8 cellular contexts compared by ENCODE assay signal in genomic region chr12:94100990-94101901, GRCh38. TPM values are rescaled to one million over a fixed set of nuclear protein-coding genes. Genes with fewer than 3 reads are reported as not detected.
DNase-seq lines count a peak whose midpoint lies in the region; ATAC-seq and TF ChIP-seq lines count a peak whose summit lies in the region.

No MANE protein-coding gene starts in this region.

- H3K36me3 ChIP-seq in rectal smooth muscle tissue (ENCODE audit: control insufficient read depth, insufficient read depth, low read length) = no peaks in the 10 kb centered on the region
- no peaks in the 10 kb centered on the region for H3K36me3 ChIP-seq in uterus

- TF ChIP-seq POLR2A in uterus (IDR thresholded peaks at IDR 0.05) = no peak

- peaks cover 33% of the 10 kb centered on the region for H3K27me3 Mint-ChIP-seq in T-helper 17 cell

- intact Hi-C loops in uterus (cut with DNase I; ENCODE audit: low total_unique reads) = loop anchor here (2.0 to 10.0 kb wide), 3 partner anchors 326 to 599 kb away; no protein-coding TSS in a partner anchor

- H3K27ac ChIP-seq in rectal smooth muscle tissue (ENCODE audit: low read depth, low read length) = no peak overlapping the region
- H3K27ac ChIP-seq in uterus = peak overlapping the region; percentile 56

- peak; percentile 60 for ATAC-seq in HG02610 (IDR thresholded peaks at IDR 0.05; ENCODE audit: unreplicated experiment)
- peak; percentile 83 for ATAC-seq in T-helper 17 cell

- H3K36me3 Mint-ChIP-seq in T-helper 17 cell (ENCODE audit: low read depth) = peaks cover 2% of the 10 kb centered on the region

- H3K4me3 Mint-ChIP-seq in T-helper 17 cell = peak overlapping the region; percentile 91

- no peaks in the 10 kb centered on the region for H3K27me3 ChIP-seq in rectal smooth muscle tissue (ENCODE audit: control insufficient read depth, insufficient read depth, low read length)
- H3K27me3 ChIP-seq in uterus = no peaks in the 10 kb centered on the region

- DNase-seq in ELR (ENCODE audit: low read depth) = peak; percentile 79
- DNase-seq in NCI-H1436 treated with DMSO at 0.1 percent for 48 hours (lab: John Stamatoyannopoulos, UW) = peak; percentile 8
- peak; percentile 70 to 79 (median 75) for DNase-seq in T-helper 17 cell
- peak in 55 of 58 donors; percentile 10 to 79 (median 49) for DNase-seq in anterior cingulate cortex (lab: John Stamatoyannopoulos, UW)
- peak; percentile 53 for DNase-seq in hepatic stellate cell (ENCODE audit: low spot score)
- DNase-seq in uterus = peak; percentile 72 to 80

- no peak overlapping the region for H3K27ac Mint-ChIP-seq in T-helper 17 cell

- no peaks in the 10 kb centered on the region for H3K9me3 ChIP-seq in T-helper 17 cell (ENCODE audit: control insufficient read depth, low read length, poor library complexity, severe bottlenecking)
- no peaks in the 10 kb centered on the region for H3K9me3 ChIP-seq in uterus

- H3K4me3 ChIP-seq in rectal smooth muscle tissue (ENCODE audit: low read length) (peak overlapping the region; percentile 71), uterus (peak overlapping the region; percentile 39 to 46)

- no peaks in the 10 kb centered on the region for H3K4me1 ChIP-seq in rectal smooth muscle tissue (ENCODE audit: control insufficient read depth, insufficient read depth, low read length)
- H3K4me1 ChIP-seq in uterus = no peaks in the 10 kb centered on the region

- peaks cover 18% of the 10 kb centered on the region for H3K4me1 Mint-ChIP-seq in T-helper 17 cell

- TF ChIP-seq CTCF in uterus (IDR thresholded peaks at IDR 0.05) = peak; percentile 91 to 96 (median 94)

- H3K9ac ChIP-seq in rectal smooth muscle tissue (ENCODE audit: low read length) = no peak overlapping the region

RNA-seq across cellular contexts. Expression of gene PLXNC1, which starts 47.1 kb away (rescaled TPM):
- total RNA-seq in T-helper 17 cell = 10 to 100 TPM; 26.5 to 30.6 TPM
- 10 to 100 TPM; 11.6 to 23.8 (median 16.3) TPM for total RNA-seq in uterus

Comparison
In these comparisons a context has a peak if more than half of its experiments do, and no peak if none do; other contexts are left out.
1. DNase-seq: peak in every context shown above with its lines; median percentile 79 in ELR; 76 in uterus; 75 in T-helper 17 cell; 53 in hepatic stellate cell; 49 in anterior cingulate cortex; 8 in NCI-H1436 treated with DMSO at 0.1 percent for 48 hours.